In the genomic region with DNA sequence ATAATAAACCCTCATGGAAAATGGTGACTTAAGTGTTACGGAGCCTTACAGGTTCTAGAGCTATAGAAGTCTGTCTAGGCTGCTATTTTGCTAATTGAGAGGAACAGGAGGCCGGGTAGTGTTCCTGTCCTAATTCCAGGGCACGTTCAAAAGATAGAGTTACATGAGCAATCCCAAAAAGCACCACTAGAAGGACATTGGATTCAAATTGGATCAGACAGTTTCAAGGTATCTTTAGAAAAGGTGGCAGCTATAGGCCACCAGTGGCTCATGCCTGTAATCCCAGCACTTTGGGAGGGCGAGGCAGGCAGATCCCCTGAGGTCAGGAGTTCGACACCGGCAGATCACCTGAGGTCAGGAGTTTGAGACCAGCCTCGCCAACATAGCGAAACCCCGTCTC, we compare ENCODE assay signal across 24 cellular contexts.
DNase-seq lines count a peak whose midpoint lies in the region; ATAC-seq and TF ChIP-seq lines count a peak whose summit lies in the region.
"Had no signal": no experiment of that assay in that cellular context is flagged by ENCODE, and none has a peak within 500 bp of the region (broad histone marks: within the 10 kb centered on the region; RNA-seq: fewer than 3 reads in every experiment).

No MANE protein-coding gene starts in this region.

- H3K36me3 ChIP-seq in PC-3 (ENCODE audit: low read depth, low read length), result no peaks in the 10 kb centered on the region
- H3K36me3 ChIP-seq: SJSA1 had no signal

- no peaks in the 10 kb centered on the region for H4K20me1 ChIP-seq in PC-3 (ENCODE audit: low read length)

- POLR2A ChIA-PET in PC-3 (lab: Charles Lee; ENCODE audit: unreplicated experiment), result no interaction called here

- H3K4me3 ChIP-seq in PC-3 (ENCODE audit: low read length), result no peak overlapping the region
- no peak overlapping the region for H3K4me3 ChIP-seq in foreskin fibroblast (ENCODE audit: low read depth in 1 of 2, low read length in 2 of 2)
- H3K4me3 ChIP-seq: GM12878, SJSA1 had no signal

- H3K4me1 Mint-ChIP-seq in endothelial cell (ENCODE audit: unreplicated experiment) (no peaks in the 10 kb centered on the region), neural crest cell (peaks cover 28% of the 10 kb centered on the region)

- no peaks in the 10 kb centered on the region for H3K79me2 ChIP-seq in PC-3 (ENCODE audit: low read length)

- no peak overlapping the region for H3K27ac Mint-ChIP-seq in endothelial cell (ENCODE audit: unreplicated experiment)
- peak overlapping the region; percentile 21 for H3K27ac Mint-ChIP-seq in neural crest cell (ENCODE audit: unreplicated experiment)
- H3K27ac Mint-ChIP-seq: CD4-positive, alpha-beta T cell had no signal

- H3K36me3 Mint-ChIP-seq in endothelial cell (ENCODE audit: low read depth, unreplicated experiment) (no peaks in the 10 kb centered on the region), neural crest cell (ENCODE audit: low read depth) (no peaks in the 10 kb centered on the region)

- no peaks in the 10 kb centered on the region for H3K9me2 ChIP-seq in PC-3 (replicated peaks; ENCODE audit: low read length)

- BruUV-seq in PC-3 (replicated peaks; lab: Mats Ljungman, UMichigan), result no TSS peak

- peak; percentile 8; the same call in 1 of the 2 replicates for TF ChIP-seq CTCF in PC-3 (conservative IDR thresholded peaks at IDR 0.05; ENCODE audit: low read depth, low read length)
- TF ChIP-seq CTCF in endothelial cell (IDR thresholded peaks at IDR 0.05; ENCODE audit: unreplicated experiment), result peak; percentile 25
- TF ChIP-seq CTCF in neural crest cell (conservative IDR thresholded peaks at IDR 0.05), result peak; percentile 37
- TF ChIP-seq CTCF in foreskin fibroblast (IDR thresholded peaks at IDR 0.05; ENCODE audit: low read depth, low read length), result no peak

- H3K4me2 ChIP-seq in PC-3 (ENCODE audit: low read length), result no peak overlapping the region

- intact Hi-C loops in PC-3 (cut with micrococcal nuclease), result no loop called here

- no peak overlapping the region for H3K9ac ChIP-seq in PC-3 (ENCODE audit: low read length)

- no peaks in the 10 kb centered on the region for H3F3A ChIP-seq in PC-3 (ENCODE audit: low read length, unreplicated experiment)

- ATAC-seq in PC-3, result no peak
- ATAC-seq in GM19463 (IDR thresholded peaks at IDR 0.05; ENCODE audit: unreplicated experiment), result no peak
- ATAC-seq in left lobe of liver, result no peak
- ATAC-seq: GM12878, Right ventricle myocardium inferior had no signal

- no peak overlapping the region for H2AFZ ChIP-seq in PC-3 (ENCODE audit: low read length)

- CTCF ChIA-PET in PC-3 (lab: Charles Lee), result no interaction called here

- H3K9me3 Mint-ChIP-seq in endothelial cell (ENCODE audit: unreplicated experiment) (no peaks in the 10 kb centered on the region), neural crest cell (no peaks in the 10 kb centered on the region)
- H3K9me3 Mint-ChIP-seq: CD4-positive, alpha-beta T cell had no signal

- peak; percentile 1 for DNase-seq in ELR (ENCODE audit: low read depth)
- no peak for DNase-seq in PC-3
- DNase-seq in endothelial cell (ENCODE audit: low spot score), result no peak
- no peak for DNase-seq in neural crest cell (ENCODE audit: low read depth, low spot score)
- DNase-seq in activated naive CD4-positive, alpha-beta T cell (lab: John Stamatoyannopoulos, UW), result no peak
- no peak for DNase-seq in left lobe of liver (ENCODE audit: low spot score)
- no peak for DNase-seq in foreskin fibroblast
- DNase-seq: CD4-positive, alpha-beta T cell; COR-L47; DMS 273 treated with DMSO at 0.1 percent for 48 hours; DMS79 treated with DMSO at 0.1 percent for 48 hours; HCEC 1CT; KG1; MV-4-11; NCI-H1694 treated with DMSO at 0.1 percent for 48 hours; NCI-H2081 treated with DMSO at 0.1 percent for 48 hours; NCI-H2171 treated with DMSO at 0.1 percent for 48 hours; NCI-H446; NCI-H526; OCI-M1 had no signal

- H3K9me3 ChIP-seq in PC-3 (ENCODE audit: low read length), result no peaks in the 10 kb centered on the region
- H3K9me3 ChIP-seq: SJSA1 had no signal

- H3K27me3 Mint-ChIP-seq in endothelial cell (ENCODE audit: unreplicated experiment) (no peaks in the 10 kb centered on the region), neural crest cell (ENCODE audit: low read depth) (no peaks in the 10 kb centered on the region)
- H3K27me3 Mint-ChIP-seq: CD4-positive, alpha-beta T cell had no signal

- no peaks in the 10 kb centered on the region for H3K4me1 ChIP-seq in PC-3 (ENCODE audit: insufficient read depth, low read length)
- H3K4me1 ChIP-seq: SJSA1 had no signal

- H3K27me3 ChIP-seq in PC-3 (ENCODE audit: low read length), result no peaks in the 10 kb centered on the region
- H3K27me3 ChIP-seq: SJSA1 had no signal

- H3K4me3 Mint-ChIP-seq in endothelial cell (ENCODE audit: unreplicated experiment), result no peak overlapping the region
- peak overlapping the region; percentile 47 for H3K4me3 Mint-ChIP-seq in neural crest cell
- H3K4me3 Mint-ChIP-seq: CD4-positive, alpha-beta T cell had no signal

- H3K27ac ChIP-seq in PC-3 (ENCODE audit: low read length), result no peak overlapping the region
- H3K27ac ChIP-seq: SJSA1 had no signal
